17 cellular contexts compared by ENCODE assay signal in the genomic region with DNA sequence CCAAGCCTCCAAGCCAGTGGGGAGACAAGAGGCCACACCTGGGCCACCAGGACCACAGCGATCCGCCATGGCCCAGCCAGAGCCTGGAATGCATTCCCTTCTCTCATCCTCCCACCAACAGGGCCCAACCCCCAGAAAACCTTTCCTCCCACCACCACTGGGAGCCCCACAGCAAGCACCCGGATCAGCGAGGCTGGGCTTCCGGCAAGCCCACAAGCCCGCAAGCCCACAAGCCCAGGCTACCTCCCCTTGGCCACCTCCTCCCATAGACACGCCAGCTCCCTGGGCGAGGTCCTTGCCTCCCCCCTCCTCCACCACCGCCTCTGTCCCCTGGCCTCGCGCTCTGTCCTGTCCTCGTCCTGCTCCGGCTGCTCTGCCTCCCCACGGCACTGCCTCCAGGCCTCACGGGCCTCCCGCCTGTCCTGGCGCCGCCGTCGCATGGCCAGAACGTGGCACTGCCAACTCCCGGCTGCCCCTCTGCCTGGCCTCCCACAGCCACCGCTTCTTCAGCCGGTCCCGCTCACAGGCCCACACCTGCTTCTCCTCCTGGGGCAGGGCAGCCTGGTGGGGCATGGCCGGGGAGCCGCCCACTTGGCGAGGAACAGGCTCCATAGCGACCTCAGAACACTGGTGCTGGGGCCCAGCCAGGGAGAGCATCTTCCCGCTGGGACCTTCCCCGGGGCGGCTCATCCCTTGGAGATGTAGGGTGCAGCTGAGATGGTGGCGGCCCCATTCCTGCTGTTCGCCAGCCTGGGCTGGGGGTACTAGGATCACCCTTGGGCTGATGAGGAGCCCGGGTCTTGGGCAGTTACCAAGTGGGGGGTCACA. TPM values are rescaled to one million over a fixed set of nuclear protein-coding genes. Genes with fewer than 3 reads are reported as not detected.
DNase-seq lines count a peak whose midpoint lies in the region; ATAC-seq, FAIRE-seq and TF ChIP-seq lines count a peak whose summit lies in the region.
"Had no signal": no experiment of that assay in that cellular context is flagged by ENCODE, and none has a peak within 500 bp of the region (broad histone marks: within the 10 kb centered on the region; RNA-seq: fewer than 3 reads in every experiment).

No MANE protein-coding gene starts in this region.

- peak overlapping the region in 1 of 2 experiments; percentile 26; a peak in 1 of 4 replicates for H3K9ac ChIP-seq in K562 (ENCODE audit: insufficient read depth in 1 of 2, low read depth in 2 of 2, low read length in 2 of 2)
- no peak overlapping the region for H3K9ac ChIP-seq in kidney (ENCODE audit: low read length in 2 of 2)
- peak overlapping the region; percentile 5 for H3K9ac ChIP-seq in skeletal muscle satellite cell (ENCODE audit: low read depth, low read length)
- H3K9ac ChIP-seq: KMS-11 had no signal

- no peak for TF ChIP-seq POLR2A in K562 (conservative IDR thresholded peaks at IDR 0.05)

- no peaks in the 10 kb centered on the region for H4K20me1 ChIP-seq in K562 (replicated peaks; ENCODE audit: control insufficient read depth, insufficient read depth, low read length)

- 93% methylated on average over 28 of the region's 35 CpGs for WGBS in K562 (ENCODE audit: insufficient coverage, low coverage, missing lambda C conversion rate)

- no peaks in the 10 kb centered on the region for H3K27me3 ChIP-seq in K562 (ENCODE audit: control insufficient read depth in 2 of 2, insufficient read depth in 2 of 2, low read length in 2 of 2)
- H3K27me3 ChIP-seq in skeletal muscle satellite cell (ENCODE audit: control insufficient read depth, insufficient read depth, low read length) = no peaks in the 10 kb centered on the region

- no peak overlapping the region for H3K4me3 Mint-ChIP-seq in activated naive CD4-positive, alpha-beta T cell treated with anti-CD3 and anti-CD28 coated beads, Interleukin-2, amount 10 ng/mL, durations not matched to agents 7 days and 5 days
- no peak overlapping the region for H3K4me3 Mint-ChIP-seq in activated naive CD4-positive, alpha-beta T cell treated with anti-CD3 and anti-CD28 coated beads for 36 hours
- no peak overlapping the region for H3K4me3 Mint-ChIP-seq in type B pancreatic cell

- peaks cover 27% of the 10 kb centered on the region for H3K4me1 Mint-ChIP-seq in activated naive CD4-positive, alpha-beta T cell treated with anti-CD3 and anti-CD28 coated beads, Interleukin-2, amount 10 ng/mL, durations not matched to agents 7 days and 5 days
- peaks cover 20% of the 10 kb centered on the region for H3K4me1 Mint-ChIP-seq in activated naive CD4-positive, alpha-beta T cell treated with anti-CD3 and anti-CD28 coated beads for 36 hours (ENCODE audit: low read depth)
- H3K4me1 Mint-ChIP-seq in type B pancreatic cell (ENCODE audit: unreplicated experiment) = peaks cover 10% of the 10 kb centered on the region

- no peak for TF ChIP-seq EP300 in K562 (IDR thresholded peaks at IDR 0.05; ENCODE audit: low read length)

- H3K9me3 ChIP-seq in K562 (replicated peaks; ENCODE audit: control insufficient read depth, insufficient read depth, low read depth, low read length) (no peaks in the 10 kb centered on the region), kidney (ENCODE audit: control insufficient read depth in 1 of 2, low read length in 2 of 2) (no peaks in the 10 kb centered on the region), skeletal muscle satellite cell (replicated peaks; ENCODE audit: low read length) (no peaks in the 10 kb centered on the region)

- H3K4me3 ChIP-seq in K562 (no peak overlapping the region), kidney (ENCODE audit: low read length in 2 of 2) (no peak overlapping the region), skeletal muscle satellite cell (ENCODE audit: low read length) (no peak overlapping the region)

- TF ChIP-seq RAD21 in K562 (CRISPR knock-in tag; conservative IDR thresholded peaks at IDR 0.05 in 1 of 2, IDR thresholded peaks at IDR 0.05 in 1 of 2) = no peak

- no peaks in the 10 kb centered on the region for H3K9me1 ChIP-seq in K562 (ENCODE audit: control insufficient read depth, insufficient read depth, low read length)

- H3K79me2 ChIP-seq in K562 (ENCODE audit: control insufficient read depth, insufficient read depth, low read length) = peaks cover 27% of the 10 kb centered on the region

- no peaks in the 10 kb centered on the region for H3K9me3 Mint-ChIP-seq in activated naive CD4-positive, alpha-beta T cell treated with anti-CD3 and anti-CD28 coated beads, Interleukin-2, amount 10 ng/mL, durations not matched to agents 7 days and 5 days
- no peaks in the 10 kb centered on the region for H3K9me3 Mint-ChIP-seq in activated naive CD4-positive, alpha-beta T cell treated with anti-CD3 and anti-CD28 coated beads for 36 hours
- H3K9me3 Mint-ChIP-seq in type B pancreatic cell = no peaks in the 10 kb centered on the region

- H3K27ac Mint-ChIP-seq in activated naive CD4-positive, alpha-beta T cell treated with anti-CD3 and anti-CD28 coated beads, Interleukin-2, amount 10 ng/mL, durations not matched to agents 7 days and 5 days = no peak overlapping the region
- no peak overlapping the region for H3K27ac Mint-ChIP-seq in activated naive CD4-positive, alpha-beta T cell treated with anti-CD3 and anti-CD28 coated beads for 36 hours
- H3K27ac Mint-ChIP-seq in type B pancreatic cell = no peak overlapping the region

- peaks cover 3% of the 10 kb centered on the region for H3K36me3 Mint-ChIP-seq in activated naive CD4-positive, alpha-beta T cell treated with anti-CD3 and anti-CD28 coated beads, Interleukin-2, amount 10 ng/mL, durations not matched to agents 7 days and 5 days
- peaks cover 4% of the 10 kb centered on the region for H3K36me3 Mint-ChIP-seq in activated naive CD4-positive, alpha-beta T cell treated with anti-CD3 and anti-CD28 coated beads for 36 hours (ENCODE audit: low read depth)
- peaks cover 32% of the 10 kb centered on the region for H3K36me3 Mint-ChIP-seq in type B pancreatic cell

- BruUV-seq in K562 (replicated peaks; lab: Mats Ljungman, UMichigan) = no TSS peak

- POLR2A ChIA-PET in K562 (lab: Yijun Ruan, JAX) = interaction anchor here (1.3 kb wide), 1 partner anchor 15 kb away, joined by 3 read pairs; no protein-coding TSS in a partner anchor

- TF ChIP-seq CTCF in K562 (IDR thresholded peaks at IDR 0.05 in 2 of 3, conservative IDR thresholded peaks at IDR 0.05 in 1 of 3; ENCODE audit: insufficient read depth in 2 of 3, low read depth in 1 of 3, low read length in 3 of 3) = no peak
- TF ChIP-seq CTCF in kidney (IDR thresholded peaks at IDR 0.05; ENCODE audit: borderline replicate concordance, extremely low read depth, insufficient read depth) = no peak
- TF ChIP-seq CTCF in type B pancreatic cell (conservative IDR thresholded peaks at IDR 0.05) = no peak

- H3K4me1 ChIP-seq in K562 (replicated peaks in 1 of 2; ENCODE audit: control insufficient read depth in 2 of 2, insufficient read depth in 2 of 2, low read length in 2 of 2) = peaks cover 6 to 44% of the 10 kb centered on the region in 2 experiments; a peak in 2 of 5 replicates
- H3K4me1 ChIP-seq in kidney (ENCODE audit: control insufficient read depth in 1 of 2, insufficient read depth in 1 of 2, low read depth in 1 of 2, low read length in 2 of 2) = peaks cover 0 to 20% of the 10 kb centered on the region in 2 donors
- peaks cover 38% of the 10 kb centered on the region for H3K4me1 ChIP-seq in skeletal muscle satellite cell (ENCODE audit: control insufficient read depth, insufficient read depth, low read length)

- peaks cover 47% of the 10 kb centered on the region; the same call in 2 of the 3 replicates for H3K36me3 ChIP-seq in K562 (ENCODE audit: control insufficient read depth, insufficient read depth, low read length)
- peaks cover 9 to 11% of the 10 kb centered on the region in 2 donors for H3K36me3 ChIP-seq in kidney (ENCODE audit: control insufficient read depth in 1 of 2, insufficient read depth in 2 of 2, low read length in 2 of 2)
- peaks cover 48% of the 10 kb centered on the region for H3K36me3 ChIP-seq in skeletal muscle satellite cell (ENCODE audit: insufficient read depth, low read length)

- H3K4me2 ChIP-seq in K562 (ENCODE audit: insufficient read depth, low read length) = no peak overlapping the region
- H3K4me2 ChIP-seq in skeletal muscle satellite cell (ENCODE audit: low read length) = no peak overlapping the region
- H3K4me2 ChIP-seq: KMS-11 had no signal

- in situ Hi-C loops in K562 (cut with MboI) = no loop called here

- no peak overlapping the region for H3K27ac ChIP-seq in K562 (ENCODE audit: extremely low read depth, low read depth, low read length)
- H3K27ac ChIP-seq in kidney (ENCODE audit: low read depth in 2 of 2, low read length in 2 of 2) = no peak overlapping the region
- H3K27ac ChIP-seq: C4-2B, HL-60, KMS-11 had no signal

- CTCF ChIA-PET in activated naive CD4-positive, alpha-beta T cell treated with anti-CD3 and anti-CD28 coated beads, Interleukin-2, amount 10 ng/mL, durations not matched to agents 7 days and 5 days (lab: Charles Lee) = interaction anchor here (1.3 to 1.6 kb wide), 2 partner anchors 11 to 316 kb away, joined by 3 to 7 read pairs; no protein-coding TSS in a partner anchor
- CTCF ChIA-PET in activated naive CD4-positive, alpha-beta T cell treated with anti-CD3 and anti-CD28 coated beads for 36 hours (lab: Charles Lee) = interaction anchor here (0.7 to 1.4 kb wide), 2 partner anchors 30 to 241 kb away, joined by 3 read pairs; no protein-coding TSS in a partner anchor
- CTCF ChIA-PET in K562 (lab: Yijun Ruan, JAX; ENCODE audit: low intra/inter-chr PET ratio) = no interaction called here

- H3K27me3 Mint-ChIP-seq in activated naive CD4-positive, alpha-beta T cell treated with anti-CD3 and anti-CD28 coated beads, Interleukin-2, amount 10 ng/mL, durations not matched to agents 7 days and 5 days = peaks cover 19% of the 10 kb centered on the region
- no peaks in the 10 kb centered on the region for H3K27me3 Mint-ChIP-seq in activated naive CD4-positive, alpha-beta T cell treated with anti-CD3 and anti-CD28 coated beads for 36 hours (ENCODE audit: low read depth)
- H3K27me3 Mint-ChIP-seq in type B pancreatic cell = no peaks in the 10 kb centered on the region

- intact Hi-C loops in activated naive CD4-positive, alpha-beta T cell treated with anti-CD3 and anti-CD28 coated beads for 36 hours (cut with micrococcal nuclease) = no loop called here
- intact Hi-C loops in K562 (cut with micrococcal nuclease) (no loop called here), kidney (cut with DNase I) (no loop called here)

- no peak for ATAC-seq in K562
- ATAC-seq in GM21723 (IDR thresholded peaks at IDR 0.05; ENCODE audit: unreplicated experiment) = no peak
- ATAC-seq: Panc1 had no signal

- peak; percentile 19 for DNase-seq in activated naive CD4-positive, alpha-beta T cell treated with anti-CD3 and anti-CD28 coated beads, Interleukin-2, amount 10 ng/mL, durations not matched to agents 7 days and 5 days
- DNase-seq in activated naive CD4-positive, alpha-beta T cell treated with anti-CD3 and anti-CD28 coated beads for 36 hours = no peak
- DNase-seq in K562 (ENCODE audit: extremely low read depth in 1 of 4, low spot score in 3 of 4) (no peak), kidney (peak; percentile 72), type B pancreatic cell (ENCODE audit: extremely low spot score, unreplicated experiment) (no peak), NCI-H510A (lab: John Stamatoyannopoulos, UW) (no peak)
- DNase-seq: NCI-H1092, NCI-H1694, NCI-H82, SHP77 had no signal

- no peak overlapping the region for H2AFZ ChIP-seq in K562 (ENCODE audit: low read depth, low read length)

- no peak for FAIRE-seq in K562 (lab: Jason Lieb, UNC)
- no peak for FAIRE-seq in kidney (lab: Jason Lieb, UNC)
- FAIRE-seq: GM18507 had no signal

RNA-seq across cellular contexts. Expression of a gene that starts 5.6 kb away (rescaled TPM):
- 10 to 100 TPM; 64.7 to 67.5 TPM for total RNA-seq in activated naive CD4-positive, alpha-beta T cell treated with anti-CD3 and anti-CD28 coated beads for 36 hours
- total RNA-seq in K562 (2011; cell fraction: chromatin; rRNA removed; ENCODE audit: low replicate concordance) = 10.7 and 13.8 TPM in 2 replicates
- total RNA-seq in K562 (2011; cell fraction: nucleolus; rRNA removed) = 6.8 and 7.7 TPM in 2 replicates
- total RNA-seq in K562 (2011; cell fraction: nucleoplasm; rRNA removed) = 12.2 and 23.9 TPM in 2 replicates
- total RNA-seq in K562 (2014; rRNA removed) = 48.8 and 76.0 TPM in 2 replicates
- total RNA-seq in K562 (2014; rRNA removed; fragmentation: Illumina TruSeq; extraction: Trizol) = 74.3 and 75.5 TPM in 2 replicates
- 53.4 and 56.5 TPM in 2 replicates for total RNA-seq in K562 (2015; rRNA removed; fragmentation: Illumina TruSeq; extraction: Trizol)
- total RNA-seq in K562 (2021) = 57.9 and 64.7 TPM in 2 replicates
- 75.3 and 130 TPM in 2 replicates for polyA plus RNA-seq in K562 (2011; rRNA removed)
- 33.0 and 59.0 TPM in 2 replicates for polyA plus RNA-seq in K562 (2011; cell fraction: cytosol; rRNA removed)
- 16.3 and 26.6 TPM in 2 replicates for polyA plus RNA-seq in K562 (2011; cell fraction: nucleus; rRNA removed)
- polyA plus RNA-seq in K562 (2012) = 37.3 and 64.5 TPM in 2 replicates
- 86.2 and 99.9 TPM in 2 replicates for polyA plus RNA-seq in K562 (2014; fragmentation: Illumina TruSeq; extraction: Trizol)
- 10 to 100 TPM; 26.0 to 28.2 TPM for polyA plus RNA-seq in K562 (2014; fragmentation: Nextera tagmentation; extraction: Ambion mirVana)
- 59.2 and 83.0 TPM in 2 replicates for polyA plus RNA-seq in K562 (2014; rRNA removed)
- 33.6 and 45.3 TPM in 2 replicates for polyA minus RNA-seq in K562 (2011; rRNA and poly(A)+ RNA removed)
- polyA minus RNA-seq in K562 (2011; cell fraction: cytosol; rRNA and poly(A)+ RNA removed) = 13.5 and 23.6 TPM in 2 replicates
- polyA minus RNA-seq in K562 (2011; cell fraction: nucleus; rRNA and poly(A)+ RNA removed) = 5.1 and 7.8 TPM in 2 replicates
- total RNA-seq in kidney = 80.1 TPM
- polyA plus RNA-seq in kidney (ENCODE audit: insufficient read depth, low read depth, low replicate concordance) = 104 TPM
- total RNA-seq in skeletal muscle satellite cell (2012; rRNA removed) = 145 and 216 TPM in 2 replicates
- total RNA-seq in type B pancreatic cell (ENCODE audit: low replicate concordance) = 70.7 and 128 TPM in 2 replicates

RNA-seq across cellular contexts. Expression of a gene that starts 32.8 kb away (rescaled TPM):
- 10 to 100 TPM; 27.7 to 27.8 TPM for total RNA-seq in activated naive CD4-positive, alpha-beta T cell treated with anti-CD3 and anti-CD28 coated beads for 36 hours
- total RNA-seq in K562 (2011; cell fraction: chromatin; rRNA removed; ENCODE audit: low replicate concordance) = 43.4 and 69.0 TPM in 2 replicates
- 60.1 and 65.2 TPM in 2 replicates for total RNA-seq in K562 (2011; cell fraction: nucleolus; rRNA removed)
- 57.9 and 58.3 TPM in 2 replicates for total RNA-seq in K562 (2011; cell fraction: nucleoplasm; rRNA removed)
- total RNA-seq in K562 (2014; rRNA removed) (23.4 and 26.4 TPM in 2 replicates), K562 (2014; rRNA removed; fragmentation: Illumina TruSeq; extraction: Trizol) (32.5 and 34.7 TPM in 2 replicates), K562 (2015; rRNA removed; fragmentation: Illumina TruSeq; extraction: Trizol) (45.5 and 50.9 TPM in 2 replicates), K562 (2021) (23.1 and 24.0 TPM in 2 replicates), kidney (17.8 TPM), type B pancreatic cell (ENCODE audit: low replicate concordance) (13.9 and 17.2 TPM in 2 replicates)
- polyA plus RNA-seq in K562 (2011; rRNA removed) (15.2 and 16.7 TPM in 2 replicates), K562 (2014; fragmentation: Illumina TruSeq; extraction: Trizol) (33.3 and 37.1 TPM in 2 replicates), K562 (2014; fragmentation: Nextera tagmentation; extraction: Ambion mirVana) (10 to 100 TPM; 52.6 to 55.6 TPM), K562 (2014; rRNA removed) (29.6 and 32.3 TPM in 2 replicates), kidney (ENCODE audit: insufficient read depth, low read depth, low replicate concordance) (12.8 TPM)
- polyA plus RNA-seq in K562 (2011; cell fraction: cytosol; rRNA removed) = 23.7 and 26.5 TPM in 2 replicates
- 7.3 and 10.9 TPM in 2 replicates for polyA plus RNA-seq in K562 (2011; cell fraction: nucleus; rRNA removed)
- polyA plus RNA-seq in K562 (2012) = 19.2 and 25.8 TPM in 2 replicates
- 18.5 and 22.0 TPM in 2 replicates for polyA minus RNA-seq in K562 (2011; rRNA and poly(A)+ RNA removed)
- 15.7 and 18.5 TPM in 2 replicates for polyA minus RNA-seq in K562 (2011; cell fraction: cytosol; rRNA and poly(A)+ RNA removed)
- 16.8 and 24.9 TPM in 2 replicates for polyA minus RNA-seq in K562 (2011; cell fraction: nucleus; rRNA and poly(A)+ RNA removed)
- 4.6 and 8.6 TPM in 2 replicates for total RNA-seq in skeletal muscle satellite cell (2012; rRNA removed)

RNA-seq across cellular contexts. Expression of a gene that starts 33.1 kb away (rescaled TPM):
- 100 to 1,000 TPM; 111 to 114 TPM for total RNA-seq in activated naive CD4-positive, alpha-beta T cell treated with anti-CD3 and anti-CD28 coated beads for 36 hours
- total RNA-seq in K562 (2011; cell fraction: chromatin; rRNA removed; ENCODE audit: low replicate concordance) = 95.6 and 362 TPM in 2 replicates
- total RNA-seq in K562 (2011; cell fraction: nucleolus; rRNA removed) = 57.4 and 73.7 TPM in 2 replicates
- 121 and 152 TPM in 2 replicates for total RNA-seq in K562 (2011; cell fraction: nucleoplasm; rRNA removed)
- total RNA-seq in K562 (2014; rRNA removed) (59.3 and 63.6 TPM in 2 replicates), K562 (2014; rRNA removed; fragmentation: Illumina TruSeq; extraction: Trizol) (78.6 and 87.5 TPM in 2 replicates), K562 (2015; rRNA removed; fragmentation: Illumina TruSeq; extraction: Trizol) (97.0 and 103 TPM in 2 replicates), K562 (2021) (54.5 and 60.0 TPM in 2 replicates), kidney (25.2 TPM), type B pancreatic cell (ENCODE audit: low replicate concordance) (15.1 and 52.3 TPM in 2 replicates)
- polyA plus RNA-seq in K562 (2011; rRNA removed) (53.2 and 61.1 TPM in 2 replicates), K562 (2014; fragmentation: Illumina TruSeq; extraction: Trizol) (38.5 and 45.8 TPM in 2 replicates), K562 (2014; fragmentation: Nextera tagmentation; extraction: Ambion mirVana) (10 to 100 TPM; 14.2 to 22.5 TPM), K562 (2014; rRNA removed) (50.1 and 53.3 TPM in 2 replicates), kidney (ENCODE audit: insufficient read depth, low read depth, low replicate concordance) (7.2 TPM)
- 8.5 and 16.3 TPM in 2 replicates for polyA plus RNA-seq in K562 (2011; cell fraction: cytosol; rRNA removed)
- polyA plus RNA-seq in K562 (2011; cell fraction: nucleus; rRNA removed) = 44.8 and 56.5 TPM in 2 replicates
- polyA plus RNA-seq in K562 (2012) = 21.3 and 22.8 TPM in 2 replicates
- 105 and 130 TPM in 2 replicates for polyA minus RNA-seq in K562 (2011; rRNA and poly(A)+ RNA removed)
- 26.8 and 38.2 TPM in 2 replicates for polyA minus RNA-seq in K562 (2011; cell fraction: cytosol; rRNA and poly(A)+ RNA removed)
- polyA minus RNA-seq in K562 (2011; cell fraction: nucleus; rRNA and poly(A)+ RNA removed) = 78.4 and 135 TPM in 2 replicates
- 27.9 and 28.8 TPM in 2 replicates for total RNA-seq in skeletal muscle satellite cell (2012; rRNA removed)

Comparison
In these comparisons a context has a peak if more than half of its experiments do, and no peak if none do; other contexts are left out.
1. DNase-seq: peak in activated naive CD4-positive, alpha-beta T cell treated with anti-CD3 and anti-CD28 coated beads, Interleukin-2, amount 10 ng/mL, durations not matched to agents 7 days and 5 days (single experiment) and kidney (single experiment); none in activated naive CD4-positive, alpha-beta T cell treated with anti-CD3 and anti-CD28 coated beads for 36 hours (single experiment), K562 (0 of 4), type B pancreatic cell (single experiment) and NCI-H510A (single experiment).